8 cellular contexts compared by ENCODE assay signal in genomic region chr14:75711796-75712211, GRCh38. TPM values are rescaled to one million over a fixed set of nuclear protein-coding genes. Genes with fewer than 3 reads are reported as not detected.
DNase-seq lines count a peak whose midpoint lies in the region; ATAC-seq and TF ChIP-seq lines count a peak whose summit lies in the region.

No MANE protein-coding gene starts in this region.

- DNase-seq in EL (peak; percentile 83), HS-27A (ENCODE audit: low read depth) (peak; percentile 43), smooth muscle cell (lab: John Stamatoyannopoulos, UW; ENCODE audit: unreplicated experiment) (peak; percentile 36)
- no peak for DNase-seq in activated CD8-positive, alpha-beta memory T cell treated with anti-CD3 and anti-CD28 coated beads, Interleukin-2, amount 50 U/mL, for 48 hours

- H3K27me3 Mint-ChIP-seq in brain: no peaks in the 10 kb centered on the region

- peaks cover 42% of the 10 kb centered on the region for H3K4me1 Mint-ChIP-seq in brain

- H3K9me3 ChIP-seq in iPS-20b (ENCODE audit: insufficient read depth, low read depth, low read length) (no peaks in the 10 kb centered on the region), smooth muscle cell (replicated peaks; ENCODE audit: low read depth) (no peaks in the 10 kb centered on the region)

- peaks cover 15% of the 10 kb centered on the region; the same call in 1 of the 2 replicates for H3K4me1 ChIP-seq in iPS-20b (ENCODE audit: insufficient read depth, low read length)
- peaks cover 31% of the 10 kb centered on the region for H3K4me1 ChIP-seq in smooth muscle cell (ENCODE audit: low read depth)

- H3K9ac ChIP-seq in iPS-20b (ENCODE audit: low read depth, low read length): peak overlapping the region; percentile 25; the same call in 1 of the 2 replicates
- H3K9ac ChIP-seq in smooth muscle cell (ENCODE audit: low read depth): peak overlapping the region; percentile 47

- H3K79me2 ChIP-seq in smooth muscle cell (ENCODE audit: low read depth): no peaks in the 10 kb centered on the region

- TF ChIP-seq CTCF in brain (conservative IDR thresholded peaks at IDR 0.05): no peak
- no peak for TF ChIP-seq CTCF in smooth muscle cell (IDR thresholded peaks at IDR 0.05; ENCODE audit: borderline replicate concordance, insufficient read depth, poor library complexity, severe bottlenecking)

- no peak overlapping the region for H3K4me3 ChIP-seq in iPS-20b (ENCODE audit: low read length)
- no peak overlapping the region for H3K4me3 ChIP-seq in smooth muscle cell

- no peaks in the 10 kb centered on the region for H4K20me1 ChIP-seq in smooth muscle cell (ENCODE audit: low read depth)

- H3K4me2 ChIP-seq in smooth muscle cell: peak overlapping the region; percentile 71

- no peak overlapping the region for H2AFZ ChIP-seq in smooth muscle cell (ENCODE audit: low read depth)

- peaks cover 29% of the 10 kb centered on the region for H3F3A ChIP-seq in smooth muscle cell (ENCODE audit: low read depth)

- peaks cover 13% of the 10 kb centered on the region; the same call in 1 of the 2 replicates for H3K36me3 ChIP-seq in iPS-20b (ENCODE audit: insufficient read depth, low read depth, low read length)
- no peaks in the 10 kb centered on the region for H3K36me3 ChIP-seq in smooth muscle cell (ENCODE audit: low read depth)

- ATAC-seq in HG02588 (IDR thresholded peaks at IDR 0.05; ENCODE audit: unreplicated experiment) (no peak), GM18867 (IDR thresholded peaks at IDR 0.05; ENCODE audit: unreplicated experiment) (no peak)

- H3K27ac Mint-ChIP-seq in brain: peak overlapping the region; percentile 68 to 96 (median 93)

- peak overlapping the region in 4 of 5 experiments; percentile 2 to 47 (median 30) for H3K4me3 Mint-ChIP-seq in brain

- WGBS in smooth muscle cell (ENCODE audit: low lambda C conversion rate): 0% methylated on average over 4 of the region's 4 CpGs

- H3K27ac ChIP-seq in iPS-20b (ENCODE audit: low read length) (no peak overlapping the region), smooth muscle cell (ENCODE audit: low read depth) (peak overlapping the region; percentile 89)

- H3K9me3 Mint-ChIP-seq in brain: no peaks in the 10 kb centered on the region

- peaks cover 4% of the 10 kb centered on the region for H3K36me3 Mint-ChIP-seq in brain

- H3K27me3 ChIP-seq in iPS-20b (ENCODE audit: insufficient read depth, low read length) (no peaks in the 10 kb centered on the region), smooth muscle cell (ENCODE audit: low read depth) (no peaks in the 10 kb centered on the region)

RNA-seq across cellular contexts. Expression of gene TTLL5, which starts 50.8 kb away (rescaled TPM):
- 34.1 TPM for polyA plus RNA-seq in brain (ENCODE audit: insufficient read depth, low read depth, low replicate concordance)
- 28.4 and 38.0 TPM in 2 replicates for total RNA-seq in smooth muscle cell
- 12.6 and 16.2 TPM in 2 replicates for polyA plus RNA-seq in smooth muscle cell

RNA-seq across cellular contexts. Expression of gene ERG28, which starts 51.1 kb away (rescaled TPM):
- polyA plus RNA-seq in brain (ENCODE audit: insufficient read depth, low read depth, low replicate concordance) (39.2 TPM), smooth muscle cell (44.9 and 45.2 TPM in 2 replicates)
- total RNA-seq in smooth muscle cell: 34.6 and 35.0 TPM in 2 replicates
